8 cellular contexts compared by ENCODE assay signal in the genomic region with DNA sequence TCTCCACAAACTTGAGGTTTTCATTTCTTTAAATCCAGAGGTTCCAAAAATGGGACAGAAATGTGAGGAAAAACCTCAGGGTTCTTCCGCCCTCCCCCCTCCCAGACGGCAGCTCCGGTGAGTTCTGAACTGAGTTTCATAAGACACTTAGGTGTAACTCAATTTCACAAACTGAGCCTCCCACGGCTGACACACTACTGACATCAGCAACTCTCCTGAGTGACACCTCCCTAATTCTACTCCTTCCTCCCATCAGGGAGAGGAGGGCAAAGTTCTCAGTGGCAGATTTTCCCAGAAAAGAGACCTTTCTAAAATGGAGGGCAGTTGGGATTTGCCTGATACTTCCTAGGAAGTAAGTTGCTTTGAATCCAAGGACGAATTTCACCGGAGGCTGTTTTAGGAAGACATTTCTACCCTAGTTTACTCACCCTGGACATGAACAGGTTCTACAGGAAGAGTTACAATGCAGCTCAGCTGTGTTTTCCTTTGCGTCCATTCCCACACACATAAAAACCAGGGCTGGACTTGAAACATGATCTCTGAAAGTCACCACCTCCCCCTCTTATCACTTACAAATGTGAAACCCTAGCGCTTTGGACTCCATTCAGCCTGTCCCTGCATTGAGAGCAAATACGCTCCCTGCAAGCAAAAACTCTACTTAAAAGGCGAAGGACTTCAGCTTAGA.
DNase-seq lines count a peak whose midpoint lies in the region; ATAC-seq lines count a peak whose summit lies in the region.

No MANE protein-coding gene starts in this region.

- ATAC-seq in HG03175 (IDR thresholded peaks at IDR 0.05; ENCODE audit: unreplicated experiment) = no peak

- no peaks in the 10 kb centered on the region for H3K27me3 Mint-ChIP-seq in activated T-helper 1 cell treated with anti-CD3 and anti-CD28 coated beads, Interleukin-12 subunit alpha, Interleukin-12 subunit beta, Interleukin-2, Interleukin-4 antibody, amounts not matched to agents 30 ng/mL and 10 ng/mL and 1 ng/mL, durations not matched to agents 14 hours and 24 hours and 36 hours (ENCODE audit: insufficient read depth)

- peak overlapping the region; percentile 92 for H3K4me3 Mint-ChIP-seq in activated T-helper 1 cell treated with anti-CD3 and anti-CD28 coated beads, Interleukin-12 subunit alpha, Interleukin-12 subunit beta, Interleukin-2, Interleukin-4 antibody, amounts not matched to agents 30 ng/mL and 10 ng/mL and 1 ng/mL, durations not matched to agents 14 hours and 24 hours and 36 hours

- peaks cover 36% of the 10 kb centered on the region for H3K36me3 Mint-ChIP-seq in activated T-helper 1 cell treated with anti-CD3 and anti-CD28 coated beads, Interleukin-12 subunit alpha, Interleukin-12 subunit beta, Interleukin-2, Interleukin-4 antibody, amounts not matched to agents 30 ng/mL and 10 ng/mL and 1 ng/mL, durations not matched to agents 14 hours and 24 hours and 36 hours (ENCODE audit: low read depth)

- H3K27ac Mint-ChIP-seq in activated T-helper 1 cell treated with anti-CD3 and anti-CD28 coated beads, Interleukin-12 subunit alpha, Interleukin-12 subunit beta, Interleukin-2, Interleukin-4 antibody, amounts not matched to agents 30 ng/mL and 10 ng/mL and 1 ng/mL, durations not matched to agents 14 hours and 24 hours and 36 hours = peak overlapping the region; percentile 92

- no peaks in the 10 kb centered on the region for H3K9me3 Mint-ChIP-seq in activated T-helper 1 cell treated with anti-CD3 and anti-CD28 coated beads, Interleukin-12 subunit alpha, Interleukin-12 subunit beta, Interleukin-2, Interleukin-4 antibody, amounts not matched to agents 30 ng/mL and 10 ng/mL and 1 ng/mL, durations not matched to agents 14 hours and 24 hours and 36 hours

- intact Hi-C loops in activated T-helper 1 cell treated with anti-CD3 and anti-CD28 coated beads, Interleukin-12 subunit alpha, Interleukin-12 subunit beta, Interleukin-2, Interleukin-4 antibody, amounts not matched to agents 30 ng/mL and 10 ng/mL and 1 ng/mL, durations not matched to agents 14 hours and 24 hours and 36 hours (cut with micrococcal nuclease) = loop anchor here (5.0 to 10.0 kb wide), 3 partner anchors 37 to 1864 kb away; partner anchors contain the start of gene SUCLG2
- intact Hi-C loops in head of caudate nucleus (cut with DNase I) = no loop called here

- DNase-seq in stimulated activated naive CD4-positive, alpha-beta T cell treated with Interleukin-2 at 50 U/mL for 16 hours (lab: John Stamatoyannopoulos, UW) = peak; percentile 63
- no peak for DNase-seq in stimulated activated naive CD4-positive, alpha-beta T cell (lab: John Stamatoyannopoulos, UW)
- peak; percentile 36 for DNase-seq in activated T-helper 1 cell treated with anti-CD3 and anti-CD28 coated beads, Interleukin-12 subunit alpha, Interleukin-12 subunit beta, Interleukin-2, Interleukin-4 antibody, amounts not matched to agents 30 ng/mL and 10 ng/mL and 1 ng/mL, durations not matched to agents 14 hours and 24 hours and 36 hours (ENCODE audit: low spot score)
- DNase-seq in head of caudate nucleus = peak; percentile 27 to 89 (median 60)
- DNase-seq in putamen (ENCODE audit: low spot score) = peak; percentile 61
- no peak for DNase-seq in NOMO-1 treated with DMSO at 0.1 percent for 48 hours (lab: John Stamatoyannopoulos, UW; ENCODE audit: unreplicated experiment)
- DNase-seq in AG08396 (ENCODE audit: low spot score) = no peak

- H3K4me1 Mint-ChIP-seq in activated T-helper 1 cell treated with anti-CD3 and anti-CD28 coated beads, Interleukin-12 subunit alpha, Interleukin-12 subunit beta, Interleukin-2, Interleukin-4 antibody, amounts not matched to agents 30 ng/mL and 10 ng/mL and 1 ng/mL, durations not matched to agents 14 hours and 24 hours and 36 hours (ENCODE audit: low read depth) = peaks cover 79% of the 10 kb centered on the region

Comparison
In these comparisons a context has a peak if more than half of its experiments do, and no peak if none do; other contexts are left out.
1. DNase-seq: peak in stimulated activated naive CD4-positive, alpha-beta T cell treated with Interleukin-2 at 50 U/mL for 16 hours (single experiment), activated T-helper 1 cell treated with anti-CD3 and anti-CD28 coated beads, Interleukin-12 subunit alpha, Interleukin-12 subunit beta, Interleukin-2, Interleukin-4 antibody, amounts not matched to agents 30 ng/mL and 10 ng/mL and 1 ng/mL, durations not matched to agents 14 hours and 24 hours and 36 hours (single experiment), head of caudate nucleus (42 of 42) and putamen (single experiment); none in stimulated activated naive CD4-positive, alpha-beta T cell (0 of 6), NOMO-1 treated with DMSO at 0.1 percent for 48 hours (single experiment) and AG08396 (single experiment).